1 cellular context compared by ENCODE assay signal in the genomic region with DNA sequence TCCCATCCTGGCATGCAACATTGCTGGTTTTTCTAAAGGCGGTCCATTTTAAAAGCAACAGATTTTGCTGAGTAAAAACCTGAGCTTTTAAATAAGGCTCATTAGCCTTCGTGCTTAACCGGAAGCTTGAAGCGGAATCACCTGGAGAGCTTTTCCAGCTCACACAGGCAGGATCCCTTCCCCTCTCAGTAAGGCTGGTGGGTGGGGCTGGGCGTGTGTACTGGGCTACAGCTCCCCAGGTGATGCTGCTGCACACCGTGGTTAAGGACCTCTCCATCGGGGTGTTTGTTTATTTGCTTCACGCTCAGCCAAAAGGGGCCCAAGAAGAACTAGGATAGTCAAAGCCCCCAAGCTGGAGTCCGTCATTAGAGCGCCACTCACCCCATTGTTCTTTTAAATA.
TF ChIP-seq lines count a peak whose summit lies in the region.

No MANE protein-coding gene starts in this region.

TF ChIP-seq in SK-N-SH, 30 proteins besides CTCF, POLR2A, EP300 and RAD21 (continued from another document):
- no peak for TF ChIP-seq REST (IDR thresholded peaks at IDR 0.05; ENCODE audit: low read depth, low read length)
- TF ChIP-seq RXRA (IDR thresholded peaks at IDR 0.05; ENCODE audit: borderline replicate concordance, low read depth): no peak
- TF ChIP-seq USF2 (IDR thresholded peaks at IDR 0.05; ENCODE audit: borderline replicate concordance, low read depth, low read length): no peak
- no peak for TF ChIP-seq GABPA (IDR thresholded peaks at IDR 0.05; ENCODE audit: low read depth)
- TF ChIP-seq USF1 (IDR thresholded peaks at IDR 0.05; ENCODE audit: borderline replicate concordance, low read depth): no peak
- no peak for TF ChIP-seq GATA2 (CRISPR knock-in tag; IDR thresholded peaks at IDR 0.05)
- no peak for TF ChIP-seq JUND (IDR thresholded peaks at IDR 0.05)
